8 cellular contexts compared by ENCODE assay signal in the genomic region with DNA sequence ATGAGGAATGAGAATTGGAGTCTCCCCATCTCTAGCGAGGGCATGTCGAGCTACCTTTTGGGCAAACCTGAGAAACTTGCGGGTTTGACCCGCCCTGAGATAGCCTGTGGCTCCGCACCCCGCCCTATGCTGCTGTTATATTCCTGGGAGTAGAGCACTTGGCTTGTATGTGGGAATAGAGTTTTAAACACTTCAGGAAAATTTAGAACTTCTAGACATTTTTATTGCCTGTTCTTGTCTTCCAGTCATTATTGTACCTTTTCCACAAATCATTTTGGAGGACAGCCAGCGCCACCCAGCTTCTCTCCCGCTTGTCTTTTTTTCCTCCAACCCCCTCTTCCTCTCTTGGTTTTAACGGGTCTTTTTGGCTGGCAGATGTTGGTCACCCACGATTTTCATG. TPM values are rescaled to one million over a fixed set of nuclear protein-coding genes. Genes with fewer than 3 reads are reported as not detected.
A peak's percentile ranks its signal among the peaks of the same experiment; 100 is the strongest.
DNase-seq lines count a peak whose midpoint lies in the region; ATAC-seq and TF ChIP-seq lines count a peak whose summit lies in the region.

No MANE protein-coding gene starts in this region.

- no peak for TF ChIP-seq CTCF in WI38 (IDR thresholded peaks at IDR 0.05; ENCODE audit: low read depth, low read length)
- no peak for TF ChIP-seq CTCF in nephron progenitor cell (IDR thresholded peaks at IDR 0.05)

- H3K36me3 ChIP-seq in BLaER1, result peaks cover 56% of the 10 kb centered on the region

- H3K27me3 ChIP-seq in BLaER1, result no peaks in the 10 kb centered on the region

- H3K4me3 ChIP-seq in BLaER1, result peak overlapping the region; percentile 83
- peak overlapping the region; percentile 93 for H3K4me3 ChIP-seq in WI38 (ENCODE audit: low read depth, low read length)

- H3K9me3 Mint-ChIP-seq in IgD-negative memory B cell, result no peaks in the 10 kb centered on the region
- no peaks in the 10 kb centered on the region for H3K9me3 Mint-ChIP-seq in nephron progenitor cell

- H3K4me1 ChIP-seq in BLaER1, result peaks cover 41% of the 10 kb centered on the region

- ATAC-seq in GM18909 (IDR thresholded peaks at IDR 0.05; ENCODE audit: poor library complexity, unreplicated experiment) (peak; percentile 36), HG02938 (IDR thresholded peaks at IDR 0.05; ENCODE audit: unreplicated experiment) (no peak)

- H3K9me3 ChIP-seq in BLaER1, result no peaks in the 10 kb centered on the region

- H3K36me3 Mint-ChIP-seq in IgD-negative memory B cell, result peaks cover 7% of the 10 kb centered on the region
- H3K36me3 Mint-ChIP-seq in nephron progenitor cell (ENCODE audit: low read depth), result peaks cover 34% of the 10 kb centered on the region

- no peaks in the 10 kb centered on the region for H3K27me3 Mint-ChIP-seq in IgD-negative memory B cell
- H3K27me3 Mint-ChIP-seq in nephron progenitor cell (ENCODE audit: low read depth, poor library complexity), result no peaks in the 10 kb centered on the region

- peaks cover 34% of the 10 kb centered on the region; the same call in 1 of the 2 replicates for H4K20me1 ChIP-seq in BLaER1

- H3K4me1 Mint-ChIP-seq in IgD-negative memory B cell, result peaks cover 30 to 58% (median 41%) of the 10 kb centered on the region in 3 donors
- H3K4me1 Mint-ChIP-seq in nephron progenitor cell, result peaks cover 34% of the 10 kb centered on the region

- peak overlapping the region; percentile 90 for H3K9ac ChIP-seq in BLaER1

- peak overlapping the region; percentile 94 to 99 (median 96) for H3K4me3 Mint-ChIP-seq in IgD-negative memory B cell
- peak overlapping the region; percentile 92 for H3K4me3 Mint-ChIP-seq in nephron progenitor cell

- H3K27ac ChIP-seq in BLaER1, result peak overlapping the region; percentile 86

- H3K4me2 ChIP-seq in BLaER1, result peak overlapping the region; percentile 90

- DNase-seq in fibroblast of peridontal ligament (ENCODE audit: extremely low read depth), result peak; percentile 8
- DNase-seq in nephron progenitor cell, result peak; percentile 15
- DNase-seq in NCI-H1436 (lab: John Stamatoyannopoulos, UW), result no peak

- H3K27ac Mint-ChIP-seq in IgD-negative memory B cell (peak overlapping the region; percentile 93 to 99 (median 98)), nephron progenitor cell (peak overlapping the region; percentile 96)

RNA-seq across cellular contexts. Expression of a gene that starts 0.7 kb away (rescaled TPM):
- 40.1 TPM for polyA plus RNA-seq in IgD-negative memory B cell
